1 cellular context compared by ENCODE assay signal in the genomic region with DNA sequence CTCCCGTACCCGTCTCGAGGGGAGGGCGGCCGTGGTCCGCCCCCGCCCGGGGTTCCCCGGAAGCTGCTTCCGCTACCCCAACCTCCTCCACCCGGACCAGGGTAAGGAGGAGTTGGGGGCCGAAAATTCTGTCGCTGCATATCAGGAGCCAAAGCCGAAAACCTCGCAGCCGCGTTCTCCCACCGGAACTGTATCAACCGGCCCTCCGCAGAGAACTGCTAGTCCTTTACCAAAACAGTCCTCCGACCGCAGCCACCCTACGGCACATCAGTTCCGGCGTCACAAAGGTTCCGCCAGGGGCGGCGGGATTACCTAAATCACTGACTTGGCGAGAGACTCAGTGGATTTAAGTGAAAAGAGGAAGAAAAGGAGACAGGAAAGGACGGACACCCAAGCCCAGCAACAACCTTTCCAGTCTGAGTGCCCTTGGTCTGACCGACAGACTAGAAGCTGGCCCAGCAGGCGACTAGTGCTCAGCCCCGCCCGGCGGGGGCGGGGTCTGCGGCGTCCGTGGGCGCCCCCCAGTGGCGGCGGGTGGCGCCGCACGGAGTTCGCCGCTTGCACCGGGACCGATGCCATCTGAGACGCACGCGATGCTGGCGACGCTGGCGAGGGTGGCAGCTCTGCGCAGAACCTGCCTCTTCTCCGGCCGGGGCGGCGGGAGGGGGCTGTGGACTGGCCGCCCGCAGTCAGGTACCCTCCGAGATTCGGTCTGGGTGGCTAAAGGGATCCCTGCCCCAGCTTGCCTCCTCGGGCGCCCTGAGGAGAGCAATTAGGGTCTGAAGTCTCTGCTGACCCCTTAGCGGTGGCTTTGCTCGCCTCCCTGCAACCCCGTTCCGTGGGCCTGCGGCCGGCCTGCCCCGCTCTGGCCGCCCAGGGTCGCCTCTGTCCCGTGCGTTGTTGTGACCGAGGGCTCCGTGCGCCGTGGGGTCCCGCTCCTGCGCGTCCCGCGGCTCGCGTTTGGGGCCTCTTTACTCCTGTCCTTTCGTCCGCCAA.
TF ChIP-seq lines count a peak whose summit lies in the region.

A gene (minus strand): TSS at position 195 of the 996 bp plus-strand sequence. CDS start 55 bp downstream, at position 140.
A gene (plus strand): TSS at position 578 of the 996 bp plus-strand sequence.

TF ChIP-seq in K562, 482 proteins besides CTCF, POLR2A, EP300 and RAD21 (continued from another document and continues in another):
- TF ChIP-seq YY1 (IDR thresholded peaks at IDR 0.05; ENCODE audit: borderline replicate concordance in 1 of 3, control insufficient read depth in 1 of 3, extremely low read depth in 1 of 3, insufficient read depth in 3 of 3, insufficient read length in 1 of 3, insufficient replicate concordance in 2 of 3, low read depth in 1 of 3, low read length in 2 of 3): peak in 2 of 3 experiments; percentile 27 to 53
- TF ChIP-seq, protein P1, sequence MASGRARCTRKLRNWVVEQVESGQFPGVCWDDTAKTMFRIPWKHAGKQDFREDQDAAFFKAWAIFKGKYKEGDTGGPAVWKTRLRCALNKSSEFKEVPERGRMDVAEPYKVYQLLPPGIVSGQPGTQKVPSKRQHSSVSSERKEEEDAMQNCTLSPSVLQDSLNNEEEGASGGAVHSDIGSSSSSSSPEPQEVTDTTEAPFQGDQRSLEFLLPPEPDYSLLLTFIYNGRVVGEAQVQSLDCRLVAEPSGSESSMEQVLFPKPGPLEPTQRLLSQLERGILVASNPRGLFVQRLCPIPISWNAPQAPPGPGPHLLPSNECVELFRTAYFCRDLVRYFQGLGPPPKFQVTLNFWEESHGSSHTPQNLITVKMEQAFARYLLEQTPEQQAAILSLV (tag; IDR thresholded peaks at IDR 0.05): no peak
- TF ChIP-seq, protein P2, sequence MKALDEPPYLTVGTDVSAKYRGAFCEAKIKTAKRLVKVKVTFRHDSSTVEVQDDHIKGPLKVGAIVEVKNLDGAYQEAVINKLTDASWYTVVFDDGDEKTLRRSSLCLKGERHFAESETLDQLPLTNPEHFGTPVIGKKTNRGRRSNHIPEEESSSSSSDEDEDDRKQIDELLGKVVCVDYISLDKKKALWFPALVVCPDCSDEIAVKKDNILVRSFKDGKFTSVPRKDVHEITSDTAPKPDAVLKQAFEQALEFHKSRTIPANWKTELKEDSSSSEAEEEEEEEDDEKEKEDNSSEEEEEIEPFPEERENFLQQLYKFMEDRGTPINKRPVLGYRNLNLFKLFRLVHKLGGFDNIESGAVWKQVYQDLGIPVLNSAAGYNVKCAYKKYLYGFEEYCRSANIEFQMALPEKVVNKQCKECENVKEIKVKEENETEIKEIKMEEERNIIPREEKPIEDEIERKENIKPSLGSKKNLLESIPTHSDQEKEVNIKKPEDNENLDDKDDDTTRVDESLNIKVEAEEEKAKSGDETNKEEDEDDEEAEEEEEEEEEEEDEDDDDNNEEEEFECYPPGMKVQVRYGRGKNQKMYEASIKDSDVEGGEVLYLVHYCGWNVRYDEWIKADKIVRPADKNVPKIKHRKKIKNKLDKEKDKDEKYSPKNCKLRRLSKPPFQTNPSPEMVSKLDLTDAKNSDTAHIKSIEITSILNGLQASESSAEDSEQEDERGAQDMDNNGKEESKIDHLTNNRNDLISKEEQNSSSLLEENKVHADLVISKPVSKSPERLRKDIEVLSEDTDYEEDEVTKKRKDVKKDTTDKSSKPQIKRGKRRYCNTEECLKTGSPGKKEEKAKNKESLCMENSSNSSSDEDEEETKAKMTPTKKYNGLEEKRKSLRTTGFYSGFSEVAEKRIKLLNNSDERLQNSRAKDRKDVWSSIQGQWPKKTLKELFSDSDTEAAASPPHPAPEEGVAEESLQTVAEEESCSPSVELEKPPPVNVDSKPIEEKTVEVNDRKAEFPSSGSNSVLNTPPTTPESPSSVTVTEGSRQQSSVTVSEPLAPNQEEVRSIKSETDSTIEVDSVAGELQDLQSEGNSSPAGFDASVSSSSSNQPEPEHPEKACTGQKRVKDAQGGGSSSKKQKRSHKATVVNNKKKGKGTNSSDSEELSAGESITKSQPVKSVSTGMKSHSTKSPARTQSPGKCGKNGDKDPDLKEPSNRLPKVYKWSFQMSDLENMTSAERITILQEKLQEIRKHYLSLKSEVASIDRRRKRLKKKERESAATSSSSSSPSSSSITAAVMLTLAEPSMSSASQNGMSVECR (CRISPR knock-in tag; IDR thresholded peaks at IDR 0.05): peak; percentile 28; the same call in 1 of the 2 replicates
- peak; percentile 68; the same call in 1 of the 2 replicates for TF ChIP-seq RHOXF2B (CRISPR knock-in tag; conservative IDR thresholded peaks at IDR 0.05)
- TF ChIP-seq, protein P3, sequence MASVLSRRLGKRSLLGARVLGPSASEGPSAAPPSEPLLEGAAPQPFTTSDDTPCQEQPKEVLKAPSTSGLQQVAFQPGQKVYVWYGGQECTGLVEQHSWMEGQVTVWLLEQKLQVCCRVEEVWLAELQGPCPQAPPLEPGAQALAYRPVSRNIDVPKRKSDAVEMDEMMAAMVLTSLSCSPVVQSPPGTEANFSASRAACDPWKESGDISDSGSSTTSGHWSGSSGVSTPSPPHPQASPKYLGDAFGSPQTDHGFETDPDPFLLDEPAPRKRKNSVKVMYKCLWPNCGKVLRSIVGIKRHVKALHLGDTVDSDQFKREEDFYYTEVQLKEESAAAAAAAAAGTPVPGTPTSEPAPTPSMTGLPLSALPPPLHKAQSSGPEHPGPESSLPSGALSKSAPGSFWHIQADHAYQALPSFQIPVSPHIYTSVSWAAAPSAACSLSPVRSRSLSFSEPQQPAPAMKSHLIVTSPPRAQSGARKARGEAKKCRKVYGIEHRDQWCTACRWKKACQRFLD (CRISPR knock-in tag; IDR thresholded peaks at IDR 0.05): no peak
- no peak for TF ChIP-seq ATF1 (CRISPR knock-in tag; IDR thresholded peaks at IDR 0.05)
- TF ChIP-seq ATF1 (tag; IDR thresholded peaks at IDR 0.05): peak; percentile 89
- TF ChIP-seq, protein P4, sequence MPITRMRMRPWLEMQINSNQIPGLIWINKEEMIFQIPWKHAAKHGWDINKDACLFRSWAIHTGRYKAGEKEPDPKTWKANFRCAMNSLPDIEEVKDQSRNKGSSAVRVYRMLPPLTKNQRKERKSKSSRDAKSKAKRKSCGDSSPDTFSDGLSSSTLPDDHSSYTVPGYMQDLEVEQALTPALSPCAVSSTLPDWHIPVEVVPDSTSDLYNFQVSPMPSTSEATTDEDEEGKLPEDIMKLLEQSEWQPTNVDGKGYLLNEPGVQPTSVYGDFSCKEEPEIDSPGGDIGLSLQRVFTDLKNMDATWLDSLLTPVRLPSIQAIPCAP (CRISPR knock-in tag; IDR thresholded peaks at IDR 0.05; ENCODE audit: borderline replicate concordance): no peak
- TF ChIP-seq STAG1 (CRISPR knock-in tag; IDR thresholded peaks at IDR 0.05; ENCODE audit: borderline replicate concordance): no peak
- 0 out of 2 replicates have a peak, but pooled peaks have one; percentile 9 for TF ChIP-seq ZKSCAN1 (IDR thresholded peaks at IDR 0.05; ENCODE audit: low read depth, low read length)
- TF ChIP-seq ZNF695 (CRISPR knock-in tag; IDR thresholded peaks at IDR 0.05): no peak
- TF ChIP-seq, protein P5, sequence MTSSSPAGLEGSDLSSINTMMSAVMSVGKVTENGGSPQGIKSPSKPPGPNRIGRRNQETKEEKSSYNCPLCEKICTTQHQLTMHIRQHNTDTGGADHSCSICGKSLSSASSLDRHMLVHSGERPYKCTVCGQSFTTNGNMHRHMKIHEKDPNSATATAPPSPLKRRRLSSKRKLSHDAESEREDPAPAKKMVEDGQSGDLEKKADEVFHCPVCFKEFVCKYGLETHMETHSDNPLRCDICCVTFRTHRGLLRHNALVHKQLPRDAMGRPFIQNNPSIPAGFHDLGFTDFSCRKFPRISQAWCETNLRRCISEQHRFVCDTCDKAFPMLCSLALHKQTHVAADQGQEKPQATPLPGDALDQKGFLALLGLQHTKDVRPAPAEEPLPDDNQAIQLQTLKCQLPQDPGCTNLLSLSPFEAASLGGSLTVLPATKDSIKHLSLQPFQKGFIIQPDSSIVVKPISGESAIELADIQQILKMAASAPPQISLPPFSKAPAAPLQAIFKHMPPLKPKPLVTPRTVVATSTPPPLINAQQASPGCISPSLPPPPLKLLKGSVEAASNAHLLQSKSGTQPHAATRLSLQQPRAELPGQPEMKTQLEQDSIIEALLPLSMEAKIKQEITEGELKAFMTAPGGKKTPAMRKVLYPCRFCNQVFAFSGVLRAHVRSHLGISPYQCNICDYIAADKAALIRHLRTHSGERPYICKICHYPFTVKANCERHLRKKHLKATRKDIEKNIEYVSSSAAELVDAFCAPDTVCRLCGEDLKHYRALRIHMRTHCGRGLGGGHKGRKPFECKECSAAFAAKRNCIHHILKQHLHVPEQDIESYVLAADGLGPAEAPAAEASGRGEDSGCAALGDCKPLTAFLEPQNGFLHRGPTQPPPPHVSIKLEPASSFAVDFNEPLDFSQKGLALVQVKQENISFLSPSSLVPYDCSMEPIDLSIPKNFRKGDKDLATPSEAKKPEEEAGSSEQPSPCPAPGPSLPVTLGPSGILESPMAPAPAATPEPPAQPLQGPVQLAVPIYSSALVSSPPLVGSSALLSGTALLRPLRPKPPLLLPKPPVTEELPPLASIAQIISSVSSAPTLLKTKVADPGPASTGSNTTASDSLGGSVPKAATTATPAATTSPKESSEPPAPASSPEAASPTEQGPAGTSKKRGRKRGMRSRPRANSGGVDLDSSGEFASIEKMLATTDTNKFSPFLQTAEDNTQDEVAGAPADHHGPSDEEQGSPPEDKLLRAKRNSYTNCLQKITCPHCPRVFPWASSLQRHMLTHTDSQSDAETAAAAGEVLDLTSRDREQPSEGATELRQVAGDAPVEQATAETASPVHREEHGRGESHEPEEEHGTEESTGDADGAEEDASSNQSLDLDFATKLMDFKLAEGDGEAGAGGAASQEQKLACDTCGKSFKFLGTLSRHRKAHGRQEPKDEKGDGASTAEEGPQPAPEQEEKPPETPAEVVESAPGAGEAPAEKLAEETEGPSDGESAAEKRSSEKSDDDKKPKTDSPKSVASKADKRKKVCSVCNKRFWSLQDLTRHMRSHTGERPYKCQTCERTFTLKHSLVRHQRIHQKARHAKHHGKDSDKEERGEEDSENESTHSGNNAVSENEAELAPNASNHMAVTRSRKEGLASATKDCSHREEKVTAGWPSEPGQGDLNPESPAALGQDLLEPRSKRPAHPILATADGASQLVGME (CRISPR knock-in tag; IDR thresholded peaks at IDR 0.05): 0 out of 2 replicates have a peak, but pooled peaks have one; percentile 19
- peak; percentile 92 for TF ChIP-seq TOE1 (IDR thresholded peaks at IDR 0.05; ENCODE audit: borderline replicate concordance)
- no peak for TF ChIP-seq TOE1 (CRISPR knock-in tag; IDR thresholded peaks at IDR 0.05; ENCODE audit: borderline replicate concordance, low read depth)
- TF ChIP-seq SIN3B (IDR thresholded peaks at IDR 0.05; ENCODE audit: low read depth): peak; percentile 93
- TF ChIP-seq MCM3 (IDR thresholded peaks at IDR 0.05): no peak
- TF ChIP-seq ZNF217 (CRISPR knock-in tag; IDR thresholded peaks at IDR 0.05): no peak
- 0 out of 2 replicates have a peak, but pooled peaks have one; percentile 63 for TF ChIP-seq HOXB6 (CRISPR knock-in tag; IDR thresholded peaks at IDR 0.05; ENCODE audit: borderline replicate concordance)
- TF ChIP-seq NCOA2 (IDR thresholded peaks at IDR 0.05; ENCODE audit: partially characterized antibody in 2 of 2): no peak
- peak; percentile 63 for TF ChIP-seq SMAD1 (IDR thresholded peaks at IDR 0.05; ENCODE audit: low read depth, low read length, partially characterized antibody)
- peak; percentile 74 for TF ChIP-seq RNF2 (IDR thresholded peaks at IDR 0.05)
- TF ChIP-seq NCOA6 (IDR thresholded peaks at IDR 0.05): no peak
- no peak for TF ChIP-seq FOXJ3 (CRISPR knock-in tag; IDR thresholded peaks at IDR 0.05)
- peak; percentile 99 for TF ChIP-seq NCOA1 (IDR thresholded peaks at IDR 0.05; ENCODE audit: low read depth)
- TF ChIP-seq, protein P6, sequence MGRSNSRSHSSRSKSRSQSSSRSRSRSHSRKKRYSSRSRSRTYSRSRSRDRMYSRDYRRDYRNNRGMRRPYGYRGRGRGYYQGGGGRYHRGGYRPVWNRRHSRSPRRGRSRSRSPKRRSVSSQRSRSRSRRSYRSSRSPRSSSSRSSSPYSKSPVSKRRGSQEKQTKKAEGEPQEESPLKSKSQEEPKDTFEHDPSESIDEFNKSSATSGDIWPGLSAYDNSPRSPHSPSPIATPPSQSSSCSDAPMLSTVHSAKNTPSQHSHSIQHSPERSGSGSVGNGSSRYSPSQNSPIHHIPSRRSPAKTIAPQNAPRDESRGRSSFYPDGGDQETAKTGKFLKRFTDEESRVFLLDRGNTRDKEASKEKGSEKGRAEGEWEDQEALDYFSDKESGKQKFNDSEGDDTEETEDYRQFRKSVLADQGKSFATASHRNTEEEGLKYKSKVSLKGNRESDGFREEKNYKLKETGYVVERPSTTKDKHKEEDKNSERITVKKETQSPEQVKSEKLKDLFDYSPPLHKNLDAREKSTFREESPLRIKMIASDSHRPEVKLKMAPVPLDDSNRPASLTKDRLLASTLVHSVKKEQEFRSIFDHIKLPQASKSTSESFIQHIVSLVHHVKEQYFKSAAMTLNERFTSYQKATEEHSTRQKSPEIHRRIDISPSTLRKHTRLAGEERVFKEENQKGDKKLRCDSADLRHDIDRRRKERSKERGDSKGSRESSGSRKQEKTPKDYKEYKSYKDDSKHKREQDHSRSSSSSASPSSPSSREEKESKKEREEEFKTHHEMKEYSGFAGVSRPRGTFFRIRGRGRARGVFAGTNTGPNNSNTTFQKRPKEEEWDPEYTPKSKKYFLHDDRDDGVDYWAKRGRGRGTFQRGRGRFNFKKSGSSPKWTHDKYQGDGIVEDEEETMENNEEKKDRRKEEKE (IDR thresholded peaks at IDR 0.05; ENCODE audit: borderline replicate concordance in 1 of 2, control insufficient read depth in 1 of 2, low read depth in 2 of 2, low read length in 1 of 2): peak in 1 of 2 experiments; percentile 85; a peak in 2 of 4 replicates
- TF ChIP-seq BHLHE40 (IDR thresholded peaks at IDR 0.05; ENCODE audit: low read length): peak; percentile 50
- TF ChIP-seq, protein P7, sequence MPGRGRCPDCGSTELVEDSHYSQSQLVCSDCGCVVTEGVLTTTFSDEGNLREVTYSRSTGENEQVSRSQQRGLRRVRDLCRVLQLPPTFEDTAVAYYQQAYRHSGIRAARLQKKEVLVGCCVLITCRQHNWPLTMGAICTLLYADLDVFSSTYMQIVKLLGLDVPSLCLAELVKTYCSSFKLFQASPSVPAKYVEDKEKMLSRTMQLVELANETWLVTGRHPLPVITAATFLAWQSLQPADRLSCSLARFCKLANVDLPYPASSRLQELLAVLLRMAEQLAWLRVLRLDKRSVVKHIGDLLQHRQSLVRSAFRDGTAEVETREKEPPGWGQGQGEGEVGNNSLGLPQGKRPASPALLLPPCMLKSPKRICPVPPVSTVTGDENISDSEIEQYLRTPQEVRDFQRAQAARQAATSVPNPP (IDR thresholded peaks at IDR 0.05; ENCODE audit: borderline replicate concordance, insufficient read depth, insufficient read length): no peak
- peak in 1 of 2 experiments; percentile 82; a peak in 2 of 3 replicates for TF ChIP-seq CBX3 (IDR thresholded peaks at IDR 0.05; ENCODE audit: borderline replicate concordance in 1 of 2, low read length in 2 of 2)
